19 cellular contexts compared by ENCODE assay signal in the genomic region with DNA sequence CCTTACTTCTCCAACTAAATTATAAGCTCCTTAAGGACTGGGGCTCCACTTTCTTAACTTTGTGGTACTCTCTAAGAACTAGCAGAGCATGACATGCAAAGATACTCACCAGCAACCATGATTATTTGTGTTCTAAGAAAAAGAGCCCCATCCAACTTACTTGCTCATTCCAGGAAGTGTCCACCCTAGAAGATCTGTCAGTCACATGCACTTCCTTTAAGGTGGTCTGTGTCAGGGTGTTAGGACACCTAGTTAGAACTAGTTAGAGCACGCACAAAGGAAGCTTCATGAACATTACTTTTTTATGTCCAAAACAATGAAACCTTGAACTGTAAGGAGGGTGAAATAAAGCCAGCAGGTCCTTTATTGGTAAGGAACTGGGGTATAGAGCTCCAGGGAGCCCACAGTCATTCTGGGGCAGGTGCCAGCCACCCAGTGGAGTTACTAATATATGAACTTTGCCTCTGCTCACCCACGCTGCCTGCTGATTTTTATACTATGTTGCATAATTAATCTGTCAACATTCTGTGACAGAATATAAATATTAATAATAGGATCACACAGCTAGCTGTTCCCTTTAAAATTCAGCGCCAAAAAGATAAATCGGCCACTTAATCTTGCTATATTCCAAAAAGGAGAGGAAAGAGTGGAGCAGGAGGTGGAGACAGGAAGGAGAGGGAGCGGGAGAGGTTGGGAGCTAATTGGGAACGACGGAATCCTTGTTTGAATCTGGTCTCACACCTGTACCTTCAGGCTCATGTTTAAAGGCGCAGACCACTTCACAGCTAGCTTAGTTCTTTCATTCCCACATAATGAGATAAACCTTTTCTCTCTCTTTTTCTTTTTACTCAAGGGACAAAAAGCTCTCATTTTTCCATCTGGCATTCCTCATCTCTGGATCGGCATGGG.
A peak's percentile ranks its signal among the peaks of the same experiment; 100 is the strongest.
DNase-seq lines count a peak whose midpoint lies in the region; ATAC-seq and TF ChIP-seq lines count a peak whose summit lies in the region.
"Had no signal": no experiment of that assay in that cellular context is flagged by ENCODE, and none has a peak within 500 bp of the region (broad histone marks: within the 10 kb centered on the region; RNA-seq: fewer than 3 reads in every experiment).

No MANE protein-coding gene starts in this region.

- H3K4me1 Mint-ChIP-seq in stimulated activated effector memory CD8-positive, alpha-beta T cell treated with anti-CD3 and anti-CD28 coated beads, Interleukin-12 subunit alpha, Interleukin-12 subunit beta, amount 100 ng/mL, for 72 hours = peaks cover 11% of the 10 kb centered on the region
- H3K4me1 Mint-ChIP-seq in HFFc6 (ENCODE audit: low read depth) = peaks cover 22% of the 10 kb centered on the region
- H3K4me1 Mint-ChIP-seq: CD14-positive monocyte had no signal

- TF ChIP-seq EP300 in esophagus muscularis mucosa (IDR thresholded peaks at IDR 0.05) = no peak

- no peak overlapping the region for H3K4me3 Mint-ChIP-seq in stimulated activated effector memory CD8-positive, alpha-beta T cell treated with anti-CD3 and anti-CD28 coated beads, Interleukin-12 subunit alpha, Interleukin-12 subunit beta, amount 100 ng/mL, for 72 hours
- H3K4me3 Mint-ChIP-seq in HFFc6 = no peak overlapping the region
- H3K4me3 Mint-ChIP-seq: CD14-positive monocyte had no signal

- H3K27me3 ChIP-seq in esophagus muscularis mucosa (peaks cover 0 to 5% (median 0%) of the 10 kb centered on the region in 4 donors), MG63 (no peaks in the 10 kb centered on the region)

- no peaks in the 10 kb centered on the region for H3K36me3 ChIP-seq in esophagus muscularis mucosa
- no peaks in the 10 kb centered on the region for H3K36me3 ChIP-seq in MG63

- no peaks in the 10 kb centered on the region for H3K4me1 ChIP-seq in esophagus muscularis mucosa

- no peaks in the 10 kb centered on the region for H3K9me3 Mint-ChIP-seq in stimulated activated effector memory CD8-positive, alpha-beta T cell treated with anti-CD3 and anti-CD28 coated beads, Interleukin-12 subunit alpha, Interleukin-12 subunit beta, amount 100 ng/mL, for 72 hours
- peaks cover 3% of the 10 kb centered on the region; the same call in 1 of the 2 replicates for H3K9me3 Mint-ChIP-seq in HFFc6

- H3K27ac Mint-ChIP-seq in stimulated activated effector memory CD8-positive, alpha-beta T cell treated with anti-CD3 and anti-CD28 coated beads, Interleukin-12 subunit alpha, Interleukin-12 subunit beta, amount 100 ng/mL, for 72 hours = no peak overlapping the region
- H3K27ac Mint-ChIP-seq in HFFc6 = no peak overlapping the region

- H3K4me3 ChIP-seq in esophagus muscularis mucosa (no peak overlapping the region), MG63 (no peak overlapping the region)

- H3K9me3 ChIP-seq in esophagus muscularis mucosa (no peaks in the 10 kb centered on the region), MG63 (no peaks in the 10 kb centered on the region)

- no peak for TF ChIP-seq CTCF in VCaP (conservative IDR thresholded peaks at IDR 0.05)
- TF ChIP-seq CTCF in esophagus muscularis mucosa (IDR thresholded peaks at IDR 0.05) = no peak
- TF ChIP-seq CTCF in HFFc6 (IDR thresholded peaks at IDR 0.05) = no peak

- no peak for TF ChIP-seq POLR2A in esophagus muscularis mucosa (IDR thresholded peaks at IDR 0.05; ENCODE audit: low read depth)

- no peaks in the 10 kb centered on the region for H3K36me3 Mint-ChIP-seq in stimulated activated effector memory CD8-positive, alpha-beta T cell treated with anti-CD3 and anti-CD28 coated beads, Interleukin-12 subunit alpha, Interleukin-12 subunit beta, amount 100 ng/mL, for 72 hours
- no peaks in the 10 kb centered on the region for H3K36me3 Mint-ChIP-seq in HFFc6 (ENCODE audit: low read depth)
- H3K36me3 Mint-ChIP-seq: CD14-positive monocyte had no signal

- peak overlapping the region; percentile 6; the same call in 1 of the 2 replicates for H3K27ac ChIP-seq in VCaP
- H3K27ac ChIP-seq in esophagus muscularis mucosa (replicated peaks in 1 of 4) = no peak overlapping the region
- H3K27ac ChIP-seq: KMS-11 had no signal

- WGBS in esophagus muscularis mucosa = 56% methylated on average over 9 of the region's 9 CpGs

- DNase-seq in NCI-H1417 (lab: John Stamatoyannopoulos, UW) (peak in 2 of 3 experiments; percentile 22 to 62), NCI-H1417 treated with DMSO at 0.1 percent for 48 hours (lab: John Stamatoyannopoulos, UW) (no peak), esophagus muscularis mucosa (ENCODE audit: extremely low spot score) (peak; percentile 55), HFFc6 (no peak), MG63 (no peak)
- DNase-seq in stimulated activated effector memory CD8-positive, alpha-beta T cell treated with anti-CD3 and anti-CD28 coated beads, Interleukin-12 subunit alpha, Interleukin-12 subunit beta, amount 100 ng/mL, for 72 hours (ENCODE audit: low spot score in 2 of 2) = no peak
- DNase-seq: 8988T, DMS79 treated with DMSO at 0.1 percent for 48 hours, GOT3, NCI-H1436, NCI-H2029, NCI-H345, NCI-H524 treated with DMSO at 0.1 percent for 48 hours, SIG-M5 had no signal

- peaks cover 9% of the 10 kb centered on the region for H3K27me3 Mint-ChIP-seq in HFFc6 (ENCODE audit: insufficient read depth)

- ATAC-seq in stimulated activated effector memory CD8-positive, alpha-beta T cell treated with anti-CD3 and anti-CD28 coated beads, Interleukin-12 subunit alpha, Interleukin-12 subunit beta, amount 100 ng/mL, for 72 hours = peak; percentile 49
- no peak for ATAC-seq in GM18511 (IDR thresholded peaks at IDR 0.05; ENCODE audit: unreplicated experiment)
- ATAC-seq: SK-N-SH treated with all-trans-retinoic acid at 6 μM for 48 hours had no signal

- intact Hi-C loops in esophagus muscularis mucosa (cut with DNase I) = no loop called here

Comparison
In these comparisons a context has a peak if more than half of its experiments do, and no peak if none do; other contexts are left out.
1. DNase-seq: peak in NCI-H1417 (2 of 3) and esophagus muscularis mucosa (single experiment); none in NCI-H1417 treated with DMSO at 0.1 percent for 48 hours (single experiment), stimulated activated effector memory CD8-positive, alpha-beta T cell treated with anti-CD3 and anti-CD28 coated beads, Interleukin-12 subunit alpha, Interleukin-12 subunit beta, amount 100 ng/mL, for 72 hours (0 of 2), HFFc6 (single experiment) and MG63 (single experiment).